8 cellular contexts compared by ENCODE assay signal in genomic region chr1:154609398-154610380, GRCh38. TPM values are rescaled to one million over a fixed set of nuclear protein-coding genes. Genes with fewer than 3 reads are reported as not detected.
DNase-seq lines count a peak whose midpoint lies in the region; ATAC-seq, FAIRE-seq and TF ChIP-seq lines count a peak whose summit lies in the region.

No MANE protein-coding gene starts in this region.

- H3K27ac ChIP-seq in mesodermal cell (ENCODE audit: low read depth, low read length, severe bottlenecking) (peak overlapping the region; percentile 95), testis (peak overlapping the region; percentile 97 to 98)

- peaks cover 17% of the 10 kb centered on the region for H3K36me3 ChIP-seq in mesodermal cell (ENCODE audit: control insufficient read depth, insufficient read depth, low read length)
- no peaks in the 10 kb centered on the region for H3K36me3 ChIP-seq in testis (ENCODE audit: low read depth, missing control alignments)

- no peaks in the 10 kb centered on the region for H3K9me3 Mint-ChIP-seq in activated naive CD8-positive, alpha-beta T cell treated with anti-CD3 and anti-CD28 coated beads, Interleukin-2, amount 50 U/mL, for 24 hours

- H3K4me3 ChIP-seq in mesodermal cell (ENCODE audit: extremely low read depth, insufficient read depth, low read length, poor library complexity, severe bottlenecking) (no peak overlapping the region), testis (no peak overlapping the region)

- 38 to 50% methylated on average over 5 to 7 of the region's 12 CpGs for WGBS in mesodermal cell (ENCODE audit: insufficient coverage in 2 of 2), 2 experiments
- 54 to 55% methylated on average over 12 of the region's 12 CpGs for WGBS in testis, 2 donors

- H3K4me1 ChIP-seq in mesodermal cell (ENCODE audit: control insufficient read depth, insufficient read depth, low read length, poor library complexity, severe bottlenecking), result peaks cover 17% of the 10 kb centered on the region
- peaks cover 33% of the 10 kb centered on the region for H3K4me1 ChIP-seq in testis

- TF ChIP-seq CTCF in testis (IDR thresholded peaks at IDR 0.05), result no peak

- FAIRE-seq in GM19239 (lab: Jason Lieb, UNC), result peak; percentile 61

- ATAC-seq in activated naive CD8-positive, alpha-beta T cell treated with anti-CD3 and anti-CD28 coated beads, Interleukin-2, amount 50 U/mL, for 24 hours, result peak; percentile 74
- no peak for ATAC-seq in HG03342 (IDR thresholded peaks at IDR 0.05; ENCODE audit: unreplicated experiment)

- no peaks in the 10 kb centered on the region for H3K9me3 ChIP-seq in mesodermal cell (ENCODE audit: control insufficient read depth, low read length)
- no peaks in the 10 kb centered on the region for H3K9me3 ChIP-seq in testis

- peak overlapping the region; percentile 93 for H3K4me3 Mint-ChIP-seq in activated naive CD8-positive, alpha-beta T cell treated with anti-CD3 and anti-CD28 coated beads, Interleukin-2, amount 50 U/mL, for 24 hours

- TF ChIP-seq POLR2A in testis (IDR thresholded peaks at IDR 0.05), result no peak

- peaks cover 12% of the 10 kb centered on the region for H3K36me3 Mint-ChIP-seq in activated naive CD8-positive, alpha-beta T cell treated with anti-CD3 and anti-CD28 coated beads, Interleukin-2, amount 50 U/mL, for 24 hours (ENCODE audit: low read depth)

- H3K27ac Mint-ChIP-seq in activated naive CD8-positive, alpha-beta T cell treated with anti-CD3 and anti-CD28 coated beads, Interleukin-2, amount 50 U/mL, for 24 hours, result peak overlapping the region; percentile 98

- H3K27me3 ChIP-seq in testis, result no peaks in the 10 kb centered on the region

- intact Hi-C loops in testis (cut with DNase I; ENCODE audit: low total_unique reads), result no loop called here

- H3K27me3 Mint-ChIP-seq in activated naive CD8-positive, alpha-beta T cell treated with anti-CD3 and anti-CD28 coated beads, Interleukin-2, amount 50 U/mL, for 24 hours, result no peaks in the 10 kb centered on the region

- DNase-seq in GM19239 (ENCODE audit: insufficient read length, low spot score) (no peak), RPMI7951 (ENCODE audit: low read depth) (peak; percentile 39), testis (no peak), NCI-H1694 (lab: John Stamatoyannopoulos, UW) (no peak), ecto neural progenitor cell (ENCODE audit: low spot score) (no peak)
- DNase-seq in activated naive CD8-positive, alpha-beta T cell treated with anti-CD3 and anti-CD28 coated beads, Interleukin-2, amount 50 U/mL, for 24 hours, result peak; percentile 48

- peaks cover 71% of the 10 kb centered on the region for H3K4me1 Mint-ChIP-seq in activated naive CD8-positive, alpha-beta T cell treated with anti-CD3 and anti-CD28 coated beads, Interleukin-2, amount 50 U/mL, for 24 hours

RNA-seq across cellular contexts. Expression of gene ADAR, which starts 1.7 kb away (rescaled TPM):
- 59.1 and 62.2 TPM in 2 replicates for total RNA-seq in RPMI7951 (2014; rRNA removed; shearing (Covaris generic))
- 89.4 TPM for polyA plus RNA-seq in mesodermal cell (2013, experiment 1 of 2)
- 86.7 TPM for polyA plus RNA-seq in mesodermal cell (2013, experiment 2 of 2)
- 100 to 1,000 TPM; 168 to 181 TPM for total RNA-seq in testis
- polyA plus RNA-seq in testis (ENCODE audit: insufficient read depth, low read depth, low replicate concordance), result 94.4 TPM

RNA-seq across cellular contexts. Expression of gene CHRNB2, which starts 42.1 kb away (rescaled TPM):
- total RNA-seq in RPMI7951 (2014; rRNA removed; shearing (Covaris generic)), result 0.10 TPM in 1 of 2 replicates, not detected in the other
- polyA plus RNA-seq in mesodermal cell (2013, experiment 1 of 2), result 0.26 TPM
- polyA plus RNA-seq in mesodermal cell (2013, experiment 2 of 2), result 0.15 TPM
- 1 to 10 TPM; 1.2 to 1.3 TPM for total RNA-seq in testis
- polyA plus RNA-seq in testis (ENCODE audit: insufficient read depth, low read depth, low replicate concordance), result 1.3 TPM

RNA-seq across cellular contexts. Expression of gene UBE2Q1, which starts 51.2 kb away (rescaled TPM):
- 15.1 and 24.2 TPM in 2 replicates for total RNA-seq in RPMI7951 (2014; rRNA removed; shearing (Covaris generic))
- 82.9 TPM for polyA plus RNA-seq in mesodermal cell (2013, experiment 1 of 2)
- polyA plus RNA-seq in mesodermal cell (2013, experiment 2 of 2), result 81.8 TPM
- total RNA-seq in testis, result 10 to 100 TPM; 63.5 to 65.2 TPM
- polyA plus RNA-seq in testis (ENCODE audit: insufficient read depth, low read depth, low replicate concordance), result 128 TPM

Comparison
In these comparisons a context has a peak if more than half of its experiments do, and no peak if none do; other contexts are left out.
1. DNase-seq: peak in RPMI7951 (single experiment) and activated naive CD8-positive, alpha-beta T cell treated with anti-CD3 and anti-CD28 coated beads, Interleukin-2, amount 50 U/mL, for 24 hours (single experiment); none in GM19239 (single experiment), testis (single experiment), NCI-H1694 (single experiment) and ecto neural progenitor cell (single experiment).